ENCODE assay signal across 22 cellular contexts in the genomic region with DNA sequence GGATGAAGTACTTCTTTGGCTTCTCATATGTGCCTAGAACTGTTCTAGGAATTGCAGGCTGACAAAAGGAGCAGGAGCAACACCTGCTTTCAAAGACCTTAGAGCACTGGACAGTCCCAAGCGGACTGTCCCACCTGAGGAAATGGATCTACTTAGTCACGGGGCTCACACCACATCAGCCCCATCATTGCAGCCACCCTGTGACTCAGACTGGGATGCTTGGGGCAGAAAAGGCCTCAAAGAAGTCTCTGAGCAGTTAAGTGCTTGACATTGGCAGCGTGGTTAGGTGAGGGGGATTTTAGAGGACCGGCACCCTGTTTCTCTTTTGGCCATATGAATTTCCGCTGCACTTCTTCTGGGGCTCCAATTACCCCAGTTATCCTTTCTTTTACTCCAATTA.
"Had no signal": no experiment of that assay in that cellular context is flagged by ENCODE, and none has a peak within 500 bp of the region (broad histone marks: within the 10 kb centered on the region; RNA-seq: fewer than 3 reads in every experiment).

No MANE protein-coding gene starts in this region.

- DNase-seq: effector memory CD8-positive, alpha-beta T cell; gastrocnemius medialis; kidney; left cardiac atrium; left ventricle myocardium superior; mesenchymal stem cell; naive B cell; psoas muscle; stimulated activated CD4-positive, alpha-beta T cell treated with anti-CD3 and anti-CD28 coated beads, Interleukin-2, amount 100 ng/mL, for 24 hours; stimulated activated CD4-positive, alpha-beta T cell treated with anti-CD3 and anti-CD28 coated beads, Interleukin-4, amount 100 ng/mL, for 4 hours; stimulated activated naive CD4-positive, alpha-beta T cell; thyroid gland; upper lobe of left lung; uterus had no signal

- FAIRE-seq: colon, kidney had no signal

- H3K9me3 Mint-ChIP-seq: effector memory CD8-positive, alpha-beta T cell had no signal

- H3K36me3 ChIP-seq: esophagus muscularis mucosa, gastrocnemius medialis, suprapubic skin, thyroid gland, upper lobe of left lung, uterus had no signal

- ATAC-seq: effector memory CD8-positive, alpha-beta T cell; gastrocnemius medialis; left ventricle myocardium superior; psoas muscle had no signal

- H3K27me3 ChIP-seq: esophagus muscularis mucosa, gastrocnemius medialis, suprapubic skin, thyroid gland, upper lobe of left lung, uterus had no signal

- H3K27ac ChIP-seq: epithelial cell of prostate, esophagus muscularis mucosa, gastrocnemius medialis, psoas muscle, skin epidermis, suprapubic skin, thyroid gland, upper lobe of left lung, uterus had no signal

- H3K4me1 ChIP-seq: esophagus muscularis mucosa, gastrocnemius medialis, psoas muscle, suprapubic skin, thyroid gland, upper lobe of left lung, uterus had no signal

- H3K4me1 Mint-ChIP-seq: naive B cell had no signal

- H3K9me3 ChIP-seq: esophagus muscularis mucosa, gastrocnemius medialis, psoas muscle, suprapubic skin, thyroid gland, uterus had no signal

- H3K4me3 Mint-ChIP-seq: dendritic cell treated with granulocyte-macrophage colony-stimulating factor and Interleukin-4, amounts not matched to agents 40 ng/mL and 50 ng/mL, for 4 days; effector memory CD8-positive, alpha-beta T cell; naive B cell; nephron had no signal

- H3K27ac Mint-ChIP-seq: dendritic cell treated with granulocyte-macrophage colony-stimulating factor and Interleukin-4, amounts not matched to agents 40 ng/mL and 50 ng/mL, for 4 days; effector memory CD8-positive, alpha-beta T cell; nephron had no signal

- H3K4me3 ChIP-seq: esophagus muscularis mucosa, gastrocnemius medialis, lung, psoas muscle, skin epidermis, suprapubic skin, thyroid gland, upper lobe of left lung, uterus had no signal

- H3K27me3 Mint-ChIP-seq: effector memory CD8-positive, alpha-beta T cell had no signal
